In the genomic region with DNA sequence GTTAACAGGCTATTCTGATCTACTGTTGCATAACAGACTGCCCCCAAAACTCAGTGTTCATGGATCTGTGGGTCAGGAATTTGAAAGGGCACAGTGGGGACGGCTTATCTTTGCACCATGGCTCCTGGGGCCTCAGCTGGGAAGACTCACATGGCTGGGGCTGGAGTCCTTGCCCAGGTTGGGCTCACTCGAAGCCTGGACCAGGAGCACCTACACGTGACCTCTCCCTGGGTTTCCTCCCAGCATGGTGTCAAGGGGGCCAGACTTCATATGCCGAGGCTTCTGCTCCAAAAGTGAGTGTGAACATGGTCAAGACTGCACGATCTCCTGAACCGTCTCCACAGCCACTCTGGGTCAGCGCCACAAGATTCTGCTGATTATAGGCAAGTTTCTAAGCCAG, we compare ENCODE assay signal across 16 cellular contexts. TPM values are rescaled to one million over a fixed set of nuclear protein-coding genes. Genes with fewer than 3 reads are reported as not detected.
DNase-seq lines count a peak whose midpoint lies in the region; ATAC-seq and TF ChIP-seq lines count a peak whose summit lies in the region.
"Had no signal": no experiment of that assay in that cellular context is flagged by ENCODE, and none has a peak within 500 bp of the region (broad histone marks: within the 10 kb centered on the region; RNA-seq: fewer than 3 reads in every experiment).

No MANE protein-coding gene starts in this region.

- H3K27me3 Mint-ChIP-seq in chondrocyte (ENCODE audit: low read depth) = peaks cover 3% of the 10 kb centered on the region

- no peak overlapping the region for H3K23ac ChIP-seq in neuronal stem cell (ENCODE audit: low read depth, low read length, poor library complexity)

- H3K36me3 Mint-ChIP-seq in chondrocyte (ENCODE audit: low read depth) = no peaks in the 10 kb centered on the region
- H3K36me3 Mint-ChIP-seq: CD8-positive, alpha-beta T cell had no signal

- peaks cover 0 to 5% of the 10 kb centered on the region in 2 donors for H3K4me1 ChIP-seq in neuronal stem cell (ENCODE audit: control insufficient read depth in 2 of 2, insufficient read depth in 1 of 2, low read depth in 1 of 2, low read length in 2 of 2)
- H3K4me1 ChIP-seq: BLaER1, HAP-1 had no signal

- no peak overlapping the region for H2BK120ac ChIP-seq in neuronal stem cell (ENCODE audit: low read depth, low read length)

- no peaks in the 10 kb centered on the region for H3K36me3 ChIP-seq in neuronal stem cell (replicated peaks in 1 of 2; ENCODE audit: control insufficient read depth in 2 of 2, insufficient read depth in 2 of 2, low read length in 2 of 2)
- H3K36me3 ChIP-seq: BLaER1, HAP-1 had no signal

- H3K9ac ChIP-seq in neuronal stem cell (ENCODE audit: low read depth, low read length, poor library complexity) = no peak overlapping the region
- H3K9ac ChIP-seq: BLaER1 had no signal

- intact Hi-C loops in cardiac septum (cut with DNase I) (no loop called here), left cardiac atrium (cut with DNase I) (no loop called here)

- TF ChIP-seq CTCF in chondrocyte (IDR thresholded peaks at IDR 0.05) = no peak

- no peaks in the 10 kb centered on the region for H3K9me3 ChIP-seq in neuronal stem cell (replicated peaks in 1 of 2; ENCODE audit: control insufficient read depth in 2 of 2, insufficient read depth in 1 of 2, low read depth in 1 of 2, low read length in 2 of 2)
- H3K9me3 ChIP-seq: BLaER1, HAP-1 had no signal

- H3K27me3 ChIP-seq in neuronal stem cell (ENCODE audit: control insufficient read depth in 3 of 3, insufficient read depth in 3 of 3, low read depth in 1 of 3, low read length in 3 of 3) = no peaks in the 10 kb centered on the region
- H3K27me3 ChIP-seq: BLaER1 had no signal

- ATAC-seq in left cardiac atrium (no peak), HG02870 (IDR thresholded peaks at IDR 0.05; ENCODE audit: unreplicated experiment) (no peak)
- ATAC-seq: CD8-positive, alpha-beta T cell had no signal

- no peak overlapping the region for H4K91ac ChIP-seq in neuronal stem cell (ENCODE audit: low read depth, low read length, poor library complexity)

- no peak overlapping the region for H2AK5ac ChIP-seq in neuronal stem cell (ENCODE audit: low read depth, low read length)

- no CpG with 5 or more reads among the region's 7 CpGs for WGBS in neuronal stem cell (ENCODE audit: extremely low coverage in 2 of 2, insufficient read length in 2 of 2, insufficient replicate concordance in 1 of 2), 2 donors

- no peak overlapping the region for H3K4ac ChIP-seq in neuronal stem cell (ENCODE audit: low read length)

- no peak overlapping the region for H3K14ac ChIP-seq in neuronal stem cell (ENCODE audit: low read length)

- no peak overlapping the region for H2AFZ ChIP-seq in neuronal stem cell (ENCODE audit: low read length)

- H2BK12ac ChIP-seq in neuronal stem cell (ENCODE audit: low read length) = no peak overlapping the region

- no peaks in the 10 kb centered on the region for H3K9me3 Mint-ChIP-seq in chondrocyte (ENCODE audit: low read depth)
- H3K9me3 Mint-ChIP-seq: CD8-positive, alpha-beta T cell had no signal

- H4K8ac ChIP-seq in neuronal stem cell (ENCODE audit: low read depth, low read length) = no peak overlapping the region

- H3K18ac ChIP-seq in neuronal stem cell (ENCODE audit: low read length) = peak overlapping the region; percentile 50

- H2BK5ac ChIP-seq in neuronal stem cell (ENCODE audit: low read length) = no peak overlapping the region

- no peak overlapping the region for H2BK15ac ChIP-seq in neuronal stem cell (ENCODE audit: low read length)

- DNase-seq in cardiac septum (ENCODE audit: low spot score) (peak; percentile 68), left cardiac atrium (no peak), chondrocyte (ENCODE audit: low spot score) (peak; percentile 53), neuronal stem cell (ENCODE audit: low spot score) (no peak), DMS53 treated with DMSO at 0.1 percent for 48 hours (lab: John Stamatoyannopoulos, UW; ENCODE audit: unreplicated experiment) (no peak), COLO829 (ENCODE audit: low spot score) (no peak)
- DNase-seq: 8988T; CD8-positive, alpha-beta T cell; COR-L47; DMS 273 treated with DMSO at 0.1 percent for 48 hours; DMS53 had no signal

- no peak overlapping the region for H3K4me3 ChIP-seq in neuronal stem cell (ENCODE audit: low read length in 2 of 2)
- H3K4me3 ChIP-seq: BLaER1, HAP-1 had no signal

- no peak overlapping the region for H3K27ac Mint-ChIP-seq in chondrocyte (ENCODE audit: unreplicated experiment)
- H3K27ac Mint-ChIP-seq: CD8-positive, alpha-beta T cell had no signal

- H3K27ac ChIP-seq in neuronal stem cell (replicated peaks; ENCODE audit: low read length) = no peak overlapping the region
- H3K27ac ChIP-seq: BLaER1 had no signal

- peaks cover 11% of the 10 kb centered on the region for H3K4me1 Mint-ChIP-seq in chondrocyte (ENCODE audit: low read depth)

- peaks cover 3% of the 10 kb centered on the region for H3K79me1 ChIP-seq in neuronal stem cell (ENCODE audit: low read depth, low read length)

- H3K4me2 ChIP-seq in neuronal stem cell (ENCODE audit: insufficient read depth, low read length, poor library complexity, severe bottlenecking) = no peak overlapping the region
- H3K4me2 ChIP-seq: BLaER1 had no signal

- no peak overlapping the region for H3K4me3 Mint-ChIP-seq in chondrocyte (ENCODE audit: unreplicated experiment)
- H3K4me3 Mint-ChIP-seq: CD8-positive, alpha-beta T cell had no signal

RNA-seq across cellular contexts. Expression of a gene that starts 11.8 kb away (rescaled TPM):
- total RNA-seq in cardiac septum (17.6 TPM), left cardiac atrium (10 to 100 TPM; 16.7 to 28.4 TPM), chondrocyte (5.6 to 16.4 TPM (median 6.1 TPM) in 3 replicates)
- 1.8 TPM for polyA plus RNA-seq in neuronal stem cell (2013, experiment 1 of 2)
- polyA plus RNA-seq in neuronal stem cell (2013, experiment 2 of 2) = 1.7 TPM
- total RNA-seq: CD8-positive, alpha-beta T cell; HT-29 had no signal
- polyA plus RNA-seq: AG04450 had no signal

Comparison
In these comparisons a context has a peak if more than half of its experiments do, and no peak if none do; other contexts are left out.
1. DNase-seq: peak in cardiac septum (single experiment) and chondrocyte (single experiment); none in left cardiac atrium (single experiment), neuronal stem cell (single experiment), DMS53 treated with DMSO at 0.1 percent for 48 hours (single experiment) and COLO829 (single experiment).